In genomic region chr5:75568202-75568601, GRCh38 we compare ENCODE assay signal across 15 cellular contexts. TPM values are rescaled to one million over a fixed set of nuclear protein-coding genes. Genes with fewer than 3 reads are reported as not detected.
DNase-seq lines count a peak whose midpoint lies in the region; ATAC-seq lines count a peak whose summit lies in the region.
"Had no signal": no experiment of that assay in that cellular context is flagged by ENCODE, and none has a peak within 500 bp of the region (broad histone marks: within the 10 kb centered on the region; RNA-seq: fewer than 3 reads in every experiment).

No MANE protein-coding gene starts in this region.

- peaks cover 64% of the 10 kb centered on the region for H3K36me3 Mint-ChIP-seq in activated T-helper 17 cell treated with anti-CD3 and anti-CD28 coated beads, Interleukin-2, amount 50 U/mL, for 72 hours (ENCODE audit: low read depth)

- H3K9me3 Mint-ChIP-seq in activated T-helper 17 cell treated with anti-CD3 and anti-CD28 coated beads, Interleukin-2, amount 50 U/mL, for 72 hours: peaks cover 7% of the 10 kb centered on the region

- no peaks in the 10 kb centered on the region for H3K27me3 Mint-ChIP-seq in activated T-helper 17 cell treated with anti-CD3 and anti-CD28 coated beads, Interleukin-2, amount 50 U/mL, for 72 hours
- H3K27me3 Mint-ChIP-seq: B cell had no signal

- H3K4me1 Mint-ChIP-seq in activated T-helper 17 cell treated with anti-CD3 and anti-CD28 coated beads, Interleukin-2, amount 50 U/mL, for 72 hours: peaks cover 31% of the 10 kb centered on the region

- peak overlapping the region; percentile 78 for H3K4me3 Mint-ChIP-seq in activated T-helper 17 cell treated with anti-CD3 and anti-CD28 coated beads, Interleukin-2, amount 50 U/mL, for 72 hours

- H3K27ac Mint-ChIP-seq in activated T-helper 17 cell treated with anti-CD3 and anti-CD28 coated beads, Interleukin-2, amount 50 U/mL, for 72 hours: peak overlapping the region; percentile 96

- peak; percentile 17 for DNase-seq in stimulated activated CD4-positive, alpha-beta T cell treated with anti-CD3 and anti-CD28 coated beads, Interleukin-15, amount 100 ng/mL, for 24 hours
- DNase-seq in stimulated activated CD4-positive, alpha-beta T cell treated with anti-CD3 and anti-CD28 coated beads, Interleukin-4, amount 100 ng/mL, for 24 hours: no peak
- DNase-seq in GM03348 (ENCODE audit: low spot score) (no peak), NCI-H2171 (lab: John Stamatoyannopoulos, UW) (no peak)
- DNase-seq: activated CD8-positive, alpha-beta memory T cell treated with anti-CD3 and anti-CD28 coated beads, Interleukin-2, amount 50 U/mL, for 4 hours; anterior cingulate cortex; DMS79 treated with DMSO at 0.1 percent for 48 hours; foreskin melanocyte; NCI-H2227 treated with DMSO at 0.1 percent for 48 hours; posterior cingulate gyrus had no signal

- peak; percentile 15 for ATAC-seq in HG02943 (IDR thresholded peaks at IDR 0.05; ENCODE audit: low read depth, unreplicated experiment)
- ATAC-seq in activated T-helper 17 cell treated with anti-CD3 and anti-CD28 coated beads, Interleukin-2, amount 50 U/mL, for 72 hours (replicated peaks): no peak
- no peak for ATAC-seq in esophagus mucosa
- ATAC-seq in GM21619 (IDR thresholded peaks at IDR 0.05; ENCODE audit: unreplicated experiment): no peak

RNA-seq across cellular contexts. Expression of gene ANKDD1B, which starts 43.1 kb away (rescaled TPM):
- total RNA-seq in activated T-helper 17 cell treated with anti-CD3 and anti-CD28 coated beads, Interleukin-2, amount 50 U/mL, for 72 hours: under 1 TPM; 0.34 to 0.35 TPM
- total RNA-seq in esophagus mucosa: 0.28 TPM

RNA-seq across cellular contexts. Expression of gene POLK, which starts 56.5 kb away (rescaled TPM):
- 10 to 100 TPM; 28.7 to 44.4 TPM for total RNA-seq in activated T-helper 17 cell treated with anti-CD3 and anti-CD28 coated beads, Interleukin-2, amount 50 U/mL, for 72 hours
- total RNA-seq in esophagus mucosa: 11.2 TPM

RNA-seq across cellular contexts. Expression of gene CERT1, which starts 56.8 kb away (rescaled TPM):
- total RNA-seq in activated T-helper 17 cell treated with anti-CD3 and anti-CD28 coated beads, Interleukin-2, amount 50 U/mL, for 72 hours: 10 to 100 TPM; 24.9 to 40.3 TPM
- total RNA-seq in esophagus mucosa: 27.6 TPM
